9 cellular contexts compared by ENCODE assay signal in genomic region chr3:67685499-67685898, GRCh38. TPM values are rescaled to one million over a fixed set of nuclear protein-coding genes. Genes with fewer than 3 reads are reported as not detected.
DNase-seq lines count a peak whose midpoint lies in the region; ATAC-seq, FAIRE-seq and TF ChIP-seq lines count a peak whose summit lies in the region.
"Had no signal": no experiment of that assay in that cellular context is flagged by ENCODE, and none has a peak within 500 bp of the region (broad histone marks: within the 10 kb centered on the region; RNA-seq: fewer than 3 reads in every experiment).

No MANE protein-coding gene starts in this region.

- ATAC-seq in GM19468 (IDR thresholded peaks at IDR 0.05; ENCODE audit: extremely low read depth, unreplicated experiment) = peak; percentile 96
- ATAC-seq in HG03342 (IDR thresholded peaks at IDR 0.05; ENCODE audit: unreplicated experiment) = peak; percentile 100
- no peak for ATAC-seq in central memory CD8-positive, alpha-beta T cell (replicated peaks; ENCODE audit: extremely low read depth, poor library complexity, severe bottlenecking)

- H3K4me3 ChIP-seq in sigmoid colon (no peak overlapping the region), coronary artery (no peak overlapping the region)

- TF ChIP-seq POLR2A in GM12892 (IDR thresholded peaks at IDR 0.05; ENCODE audit: low read depth, low read length) = no peak
- no peak for TF ChIP-seq POLR2A in sigmoid colon (IDR thresholded peaks at IDR 0.05)

- DNase-seq in GM12892 (ENCODE audit: insufficient read length) (no peak), sigmoid colon (no peak), HK-2 (ENCODE audit: unreplicated experiment) (no peak), coronary artery (ENCODE audit: low spot score) (no peak), NK-92 (lab: John Stamatoyannopoulos, UW; ENCODE audit: unreplicated experiment) (no peak)
- DNase-seq in central memory CD8-positive, alpha-beta T cell (ENCODE audit: low spot score in 2 of 2) = no peak

- no peaks in the 10 kb centered on the region for H3K36me3 ChIP-seq in sigmoid colon

- H3K27ac ChIP-seq in sigmoid colon (no peak overlapping the region), coronary artery (no peak overlapping the region)

- H3K4me1 ChIP-seq in sigmoid colon = no peaks in the 10 kb centered on the region

- H3K4me1 Mint-ChIP-seq in central memory CD8-positive, alpha-beta T cell = peaks cover 28% of the 10 kb centered on the region

- no peaks in the 10 kb centered on the region for H3K36me3 Mint-ChIP-seq in central memory CD8-positive, alpha-beta T cell (ENCODE audit: insufficient read depth)

- no peaks in the 10 kb centered on the region for H3K27me3 Mint-ChIP-seq in central memory CD8-positive, alpha-beta T cell

- intact Hi-C loops in sigmoid colon (cut with DNase I) = no loop called here

- 33 to 58% methylated on average over 1 of the region's 1 CpG for WGBS in sigmoid colon, 2 donors

- H3K9me3 Mint-ChIP-seq in central memory CD8-positive, alpha-beta T cell = peaks cover 5% of the 10 kb centered on the region

- H3K9me3 ChIP-seq in sigmoid colon = no peaks in the 10 kb centered on the region

- H3K27me3 ChIP-seq in sigmoid colon = no peaks in the 10 kb centered on the region

- H3K27ac Mint-ChIP-seq in central memory CD8-positive, alpha-beta T cell (ENCODE audit: low read depth) = peak overlapping the region; percentile 69

- TF ChIP-seq CTCF in sigmoid colon (IDR thresholded peaks at IDR 0.05) (no peak), coronary artery (IDR thresholded peaks at IDR 0.05) (no peak)

- TF ChIP-seq EP300 in sigmoid colon (IDR thresholded peaks at IDR 0.05) = no peak

- H3K4me3 Mint-ChIP-seq in central memory CD8-positive, alpha-beta T cell = peak overlapping the region; percentile 65

- FAIRE-seq in GM12892 (lab: Jason Lieb, UNC) = peak; percentile 92
- FAIRE-seq: colon had no signal

RNA-seq across cellular contexts. Expression of gene SUCLG2, which starts 31.1 kb away (rescaled TPM):
- 35.6 TPM for polyA plus RNA-seq in GM12892 (2012; ENCODE audit: missing spikeins)
- total RNA-seq in sigmoid colon = 10 to 100 TPM; 63.1 to 70.9 (median 66.9) TPM
- 100 to 1,000 TPM in 2 of 3 donors, 10 to 100 TPM in 1; 72.1 to 289 (median 194) TPM for polyA plus RNA-seq in sigmoid colon
